28 cellular contexts compared by ENCODE assay signal in the genomic region with DNA sequence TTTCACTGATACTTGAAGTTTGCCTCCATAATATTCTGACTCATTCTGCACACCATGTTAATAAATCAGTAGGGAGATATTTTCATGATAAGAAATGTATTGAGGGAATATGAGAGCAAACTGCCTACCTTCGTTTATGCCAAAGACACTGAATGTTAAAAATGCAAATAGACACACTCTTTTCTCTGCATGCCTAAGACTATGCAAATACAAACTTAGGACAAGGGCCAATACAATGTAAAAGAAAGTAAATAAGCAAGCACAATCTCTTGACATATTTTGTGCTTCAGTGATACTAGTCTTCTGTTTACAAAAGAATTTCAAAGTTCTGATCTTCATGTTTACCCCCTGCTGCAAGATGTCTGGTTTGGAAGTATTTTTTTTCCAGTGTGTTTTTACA.
"Had no signal": no experiment of that assay in that cellular context is flagged by ENCODE, and none has a peak within 500 bp of the region (broad histone marks: within the 10 kb centered on the region; RNA-seq: fewer than 3 reads in every experiment).

No MANE protein-coding gene starts in this region.

- FAIRE-seq: islet of Langerhans, pancreas had no signal

- H3K4me1 ChIP-seq: left lung, lower lobe of right lung, prostate gland, testis, thyroid gland, transverse colon, upper lobe of left lung, vagina had no signal

- H3K36me3 ChIP-seq: left lung, lower lobe of right lung, pancreas, prostate gland, stomach, thyroid gland, transverse colon, upper lobe of left lung, vagina had no signal

- DNase-seq: immature natural killer cell; kidney; left colon; left lung; lower lobe of right lung; mammary epithelial cell; mesenchymal stem cell; naive thymus-derived CD8-positive, alpha-beta T cell; pancreas; posterior cingulate gyrus; retina; right cardiac atrium; stimulated activated CD4-positive, alpha-beta T cell treated with anti-CD3 and anti-CD28 coated beads, Interleukin-12 subunit alpha, Interleukin-12 subunit beta, amount 100 ng/mL, for 4 hours; stimulated activated CD4-positive, alpha-beta T cell treated with anti-CD3 and anti-CD28 coated beads, Interleukin-15, amount 100 ng/mL, for 24 hours; stimulated activated CD4-positive, alpha-beta T cell treated with anti-CD3 and anti-CD28 coated beads, Interleukin-2, amount 100 ng/mL, for 24 hours; stimulated activated CD4-positive, alpha-beta T cell treated with anti-CD3 and anti-CD28 coated beads, Interleukin-4, amount 100 ng/mL, for 1 hour; stimulated activated naive B cell treated with anti-CD40 and anti-IgM and Interleukin-4, amounts not matched to agents 10 μg/mL and 1 μg/mL and 100 μg/mL, for 72 hours; stimulated activated naive CD8-positive, alpha-beta T cell treated with anti-CD3 and anti-CD28 coated beads, Interleukin-15, Interleukin-2, amounts not matched to agents 100 U/mL and 50 U/mL, for 24 hours; stomach; testis; thyroid gland; transverse colon; upper lobe of left lung had no signal

- H3K4me3 ChIP-seq: left lung, lower lobe of right lung, pancreas, prostate gland, skin epidermis, stomach, testis, thyroid gland, transverse colon, upper lobe of left lung, vagina had no signal

- H3K27me3 ChIP-seq: left lung, pancreas, stomach, testis, thyroid gland, transverse colon, upper lobe of left lung, vagina had no signal

- ATAC-seq: left colon; left lung; naive thymus-derived CD8-positive, alpha-beta T cell; pancreas; right cardiac atrium; sciatic nerve; stimulated activated naive B cell treated with anti-CD40 and anti-IgM and Interleukin-4, amounts not matched to agents 10 μg/mL and 1 μg/mL and 100 μg/mL, for 72 hours; stimulated activated naive CD8-positive, alpha-beta T cell treated with anti-CD3 and anti-CD28 coated beads, Interleukin-15, Interleukin-2, amounts not matched to agents 100 U/mL and 50 U/mL, for 24 hours had no signal

- H3K27ac ChIP-seq: left lung, lower lobe of right lung, pancreas, prostate gland, skin epidermis, stomach, testis, thyroid gland, transverse colon, upper lobe of left lung, vagina had no signal

- H3K9me3 ChIP-seq: lower lobe of right lung, pancreas, prostate gland, stomach, testis, thyroid gland, transverse colon, upper lobe of left lung, vagina had no signal
